8 cellular contexts compared by ENCODE assay signal in genomic region chr7:86926732-86927131, GRCh38.
DNase-seq lines count a peak whose midpoint lies in the region; ATAC-seq and TF ChIP-seq lines count a peak whose summit lies in the region.

No MANE protein-coding gene starts in this region.

- no peak overlapping the region for H3K4me3 ChIP-seq in GM12865 (ENCODE audit: low read depth, low read length)
- no peak overlapping the region for H3K4me3 ChIP-seq in thyroid gland (replicated peaks in 1 of 3)

- no peaks in the 10 kb centered on the region for H3K36me3 ChIP-seq in thyroid gland

- H3K9me3 Mint-ChIP-seq in CD14-positive monocyte: peaks cover 0 to 7% (median 3%) of the 10 kb centered on the region in 7 donors

- H3K27ac ChIP-seq in thyroid gland: no peak overlapping the region

- no peaks in the 10 kb centered on the region for H3K27me3 ChIP-seq in thyroid gland

- H3K9me3 ChIP-seq in thyroid gland: no peaks in the 10 kb centered on the region

- peaks cover 0 to 2% (median 0%) of the 10 kb centered on the region in 3 donors for H3K27me3 Mint-ChIP-seq in CD14-positive monocyte (ENCODE audit: low read depth in 3 of 3)

- TF ChIP-seq CTCF in CD14-positive monocyte (IDR thresholded peaks at IDR 0.05): peak; percentile 82
- peak; percentile 73 for TF ChIP-seq CTCF in GM12865 (IDR thresholded peaks at IDR 0.05; ENCODE audit: insufficient read depth, low read depth, low read length, missing control alignments)
- TF ChIP-seq CTCF in thyroid gland (IDR thresholded peaks at IDR 0.05): peak; percentile 35 to 68 (median 46)
- no peak for TF ChIP-seq CTCF in omental fat pad (IDR thresholded peaks at IDR 0.05)

- 4 to 6% methylated on average over 2 of the region's 2 CpGs for WGBS in thyroid gland, 2 donors

- no peaks in the 10 kb centered on the region for H3K4me1 ChIP-seq in thyroid gland

- DNase-seq in CD14-positive monocyte (ENCODE audit: low spot score) (no peak), GM12865 (ENCODE audit: low read depth) (peak; percentile 73), NCI-H345 treated with DMSO at 0.1 percent for 48 hours (lab: John Stamatoyannopoulos, UW; ENCODE audit: unreplicated experiment) (peak; percentile 35), iPS-NIHi7 (ENCODE audit: extremely low spot score) (peak; percentile 70), thyroid gland (peak in 1 of 2 donors; percentile 28), omental fat pad (ENCODE audit: low spot score) (no peak)
- peak; percentile 3 for DNase-seq in activated gamma-delta T cell treated with anti-CD3 and anti-CD28 coated beads, Interleukin-2, amount 50 U/mL, for 16 hours (ENCODE audit: low read depth)

- intact Hi-C loops in CD14-positive monocyte (cut with micrococcal nuclease) (loop anchor here in 1 of 2 donors (5.0 kb wide), 1 partner anchor 311 kb away; no protein-coding TSS in a partner anchor), thyroid gland (cut with DNase I) (no loop called here)

- peaks cover 17% of the 10 kb centered on the region for H3K4me1 Mint-ChIP-seq in CD14-positive monocyte

- H3K4me3 Mint-ChIP-seq in CD14-positive monocyte: no peak overlapping the region

- ATAC-seq in HG02981 (IDR thresholded peaks at IDR 0.05; ENCODE audit: unreplicated experiment) (peak; percentile 49), omental fat pad (ENCODE audit: low FRiP score) (no peak)

- no peak for TF ChIP-seq POLR2A in thyroid gland (IDR thresholded peaks at IDR 0.05)

- H3K36me3 Mint-ChIP-seq in CD14-positive monocyte: no peaks in the 10 kb centered on the region

- no peak overlapping the region for H3K27ac Mint-ChIP-seq in CD14-positive monocyte

Comparison
In these comparisons a context has a peak if more than half of its experiments do, and no peak if none do; other contexts are left out.
1. DNase-seq: peak in GM12865 (single experiment), NCI-H345 treated with DMSO at 0.1 percent for 48 hours (single experiment), activated gamma-delta T cell treated with anti-CD3 and anti-CD28 coated beads, Interleukin-2, amount 50 U/mL, for 16 hours (single experiment) and iPS-NIHi7 (single experiment); none in CD14-positive monocyte (single experiment) and omental fat pad (single experiment).
2. CTCF ChIP-seq: peak in CD14-positive monocyte (single experiment), GM12865 (single experiment) and thyroid gland (6 of 6); none in omental fat pad (0 of 3).